21 cellular contexts compared by ENCODE assay signal in genomic region chr1:171083222-171083621, GRCh38. TPM values are rescaled to one million over a fixed set of nuclear protein-coding genes. Genes with fewer than 3 reads are reported as not detected.
DNase-seq lines count a peak whose midpoint lies in the region; ATAC-seq, FAIRE-seq and TF ChIP-seq lines count a peak whose summit lies in the region.
"Had no signal": no experiment of that assay in that cellular context is flagged by ENCODE, and none has a peak within 500 bp of the region (broad histone marks: within the 10 kb centered on the region; RNA-seq: fewer than 3 reads in every experiment).

No MANE protein-coding gene starts in this region.

- no peak overlapping the region for H2AFZ ChIP-seq in HepG2 (ENCODE audit: low read length)
- H2AFZ ChIP-seq: GM23338 had no signal

- peaks cover 0 to 2% (median 0%) of the 10 kb centered on the region in 3 donors for H3K36me3 Mint-ChIP-seq in CD8-positive, alpha-beta memory T cell
- H3K36me3 Mint-ChIP-seq: CD4-positive, alpha-beta memory T cell had no signal

- peak overlapping the region in 1 of 2 donors; percentile 4 for H3K9ac ChIP-seq in liver (ENCODE audit: low read depth in 1 of 2, low read length in 2 of 2)
- no peak overlapping the region for H3K9ac ChIP-seq in HepG2 (ENCODE audit: insufficient read depth, low read depth, low read length)
- H3K9ac ChIP-seq: KMS-11 had no signal

- no peaks in the 10 kb centered on the region for H3K27me3 Mint-ChIP-seq in CD8-positive, alpha-beta memory T cell

- H3K4me3 Mint-ChIP-seq in CD8-positive, alpha-beta memory T cell, result no peak overlapping the region
- H3K4me3 Mint-ChIP-seq: CD4-positive, alpha-beta memory T cell; GM23338 had no signal

- H3K27ac Mint-ChIP-seq in CD8-positive, alpha-beta memory T cell, result no peak overlapping the region
- H3K27ac Mint-ChIP-seq: CD4-positive, alpha-beta memory T cell; GM23338 had no signal

- H3K27me3 ChIP-seq in liver (ENCODE audit: control insufficient read depth in 4 of 4, insufficient read depth in 4 of 4, low read length in 3 of 4) (no peaks in the 10 kb centered on the region), HepG2 (ENCODE audit: control insufficient read depth in 1 of 2, insufficient read depth in 2 of 2, low read length in 2 of 2) (no peaks in the 10 kb centered on the region), upper lobe of right lung (no peaks in the 10 kb centered on the region)
- no peaks in the 10 kb centered on the region for H3K27me3 ChIP-seq in CD8-positive, alpha-beta memory T cell (ENCODE audit: insufficient read depth, low read length, poor library complexity, severe bottlenecking)

- no peak for FAIRE-seq in HepG2 (lab: Jason Lieb, UNC)
- FAIRE-seq: GM12892 had no signal

- peak overlapping the region; percentile 55 to 69 for H3K27ac ChIP-seq in liver (ENCODE audit: low read depth in 1 of 2, low read length in 2 of 2)
- H3K27ac ChIP-seq in HepG2 (ENCODE audit: extremely low read length, insufficient read depth, low read length), result no peak overlapping the region
- H3K27ac ChIP-seq in upper lobe of right lung, result no peak overlapping the region
- H3K27ac ChIP-seq in CD8-positive, alpha-beta memory T cell (ENCODE audit: low read depth, low read length), result no peak overlapping the region
- H3K27ac ChIP-seq: KMS-11 had no signal

- peak overlapping the region in 1 of 3 donors; percentile 39 for H3K4me3 ChIP-seq in liver (ENCODE audit: low read depth in 1 of 3, low read length in 3 of 3)
- H3K4me3 ChIP-seq in HepG2 (replicated peaks in 1 of 3; ENCODE audit: insufficient read depth in 1 of 3, low read depth in 2 of 3, low read length in 3 of 3), result no peak overlapping the region
- H3K4me3 ChIP-seq in upper lobe of right lung, result no peak overlapping the region
- H3K4me3 ChIP-seq in CD8-positive, alpha-beta memory T cell (ENCODE audit: low read length), result no peak overlapping the region
- H3K4me3 ChIP-seq: GM23338 had no signal

- no peak for TF ChIP-seq POLR2A in HepG2 (IDR thresholded peaks at IDR 0.05; ENCODE audit: insufficient read depth in 1 of 2, low read depth in 2 of 2, low read length in 2 of 2)

- H3K36me3 ChIP-seq in liver (ENCODE audit: control insufficient read depth in 4 of 4, insufficient read depth in 3 of 4, low read depth in 1 of 4, low read length in 3 of 4) (no peaks in the 10 kb centered on the region), HepG2 (replicated peaks in 1 of 2; ENCODE audit: control insufficient read depth in 1 of 2, insufficient read depth in 2 of 2, low read length in 2 of 2) (no peaks in the 10 kb centered on the region), upper lobe of right lung (no peaks in the 10 kb centered on the region)
- no peaks in the 10 kb centered on the region for H3K36me3 ChIP-seq in CD8-positive, alpha-beta memory T cell (ENCODE audit: insufficient read depth, low read length)

- H3K4me2 ChIP-seq in HepG2 (ENCODE audit: low read depth, low read length), result no peak overlapping the region
- H3K4me2 ChIP-seq: GM23338, KMS-11 had no signal

- in situ Hi-C loops in HepG2 (cut with HindIII; ENCODE audit: extremely low pct_ligation_motif_present, low pct_unique_long_range_greater_than_20kb), result no loop called here

- ATAC-seq in HepG2, result no peak
- peak; percentile 29 for ATAC-seq in left lobe of liver
- ATAC-seq in upper lobe of right lung, result peak; percentile 17
- ATAC-seq: GM23338, HCT116, SK-N-SH treated with all-trans-retinoic acid at 6 μM for 48 hours had no signal

- intact Hi-C loops in HepG2 (cut with micrococcal nuclease; ENCODE audit: unreplicated experiment), result no loop called here
- intact Hi-C loops in upper lobe of right lung (cut with DNase I), result no loop called here

- DNase-seq in HepG2 (ENCODE audit: low spot score) (no peak), NCI-H345 (lab: John Stamatoyannopoulos, UW) (peak; percentile 62), left lobe of liver (ENCODE audit: low spot score) (peak; percentile 55), upper lobe of right lung (no peak), kidney tubule cell (ENCODE audit: low spot score) (no peak), activated gamma-delta T cell treated with Interleukin-2 at 50 U/mL for 16 hours (no peak)
- no peak for DNase-seq in CD8-positive, alpha-beta memory T cell
- DNase-seq: 8988T; CD4-positive, alpha-beta memory T cell; NCI-H146; NCI-H526 treated with DMSO at 0.1 percent for 48 hours; NK-92 treated with Interleukin-12 subunit alpha and Interleukin-12 subunit beta, amount 100 ng/mL, for 24 hours; SHP77 treated with DMSO at 0.1 percent for 48 hours had no signal

- H3K4me1 Mint-ChIP-seq in CD8-positive, alpha-beta memory T cell, result no peaks in the 10 kb centered on the region
- H3K4me1 Mint-ChIP-seq: CD4-positive, alpha-beta memory T cell had no signal

- TF ChIP-seq RAD21 in liver (IDR thresholded peaks at IDR 0.05) (peak in 1 of 2 donors; percentile 8), HepG2 (CRISPR knock-in tag; IDR thresholded peaks at IDR 0.05) (no peak)

- CTCF ChIA-PET in HepG2 (lab: Yijun Ruan, JAX; ENCODE audit: low intra/inter-chr PET ratio, low total read pairs), result no interaction called here
- CTCF ChIA-PET in CD8-positive, alpha-beta memory T cell (lab: Charles Lee), result no interaction called here

- H3K9me3 ChIP-seq in liver (ENCODE audit: control insufficient read depth in 4 of 4, low read length in 3 of 4), result no peaks in the 10 kb centered on the region
- H3K9me3 ChIP-seq in HepG2 (ENCODE audit: low read length), result no peaks in the 10 kb centered on the region
- no peaks in the 10 kb centered on the region for H3K9me3 ChIP-seq in upper lobe of right lung
- H3K9me3 ChIP-seq in CD8-positive, alpha-beta memory T cell (ENCODE audit: low read length), result no peaks in the 10 kb centered on the region

- H3K9me3 Mint-ChIP-seq in CD8-positive, alpha-beta memory T cell, result peaks cover 0 to 3% (median 0%) of the 10 kb centered on the region in 5 donors
- H3K9me3 Mint-ChIP-seq: CD4-positive, alpha-beta memory T cell; GM23338 had no signal

- H3K4me1 ChIP-seq in liver (ENCODE audit: control insufficient read depth in 4 of 4, insufficient read depth in 4 of 4, low read length in 3 of 4), result peaks cover 2 to 57% (median 53%) of the 10 kb centered on the region in 4 donors
- no peaks in the 10 kb centered on the region for H3K4me1 ChIP-seq in HepG2 (ENCODE audit: insufficient read depth, low read length)
- peaks cover 11% of the 10 kb centered on the region for H3K4me1 ChIP-seq in upper lobe of right lung
- H3K4me1 ChIP-seq in CD8-positive, alpha-beta memory T cell (ENCODE audit: insufficient read depth, low read length), result no peaks in the 10 kb centered on the region

- BruUV-seq in HepG2 (replicated peaks; lab: Mats Ljungman, UMichigan), result no TSS peak

- 38% methylated on average over 5 of the region's 5 CpGs for WGBS in liver
- 27% methylated on average over 5 of the region's 5 CpGs for WGBS in HepG2 (ENCODE audit: low lambda C conversion rate)

- TF ChIP-seq CTCF in liver (IDR thresholded peaks at IDR 0.05; ENCODE audit: low read depth, low read length, missing input control) (no peak), HepG2 (CRISPR knock-in tag; IDR thresholded peaks at IDR 0.05) (no peak), upper lobe of right lung (IDR thresholded peaks at IDR 0.05) (no peak)

- no peaks in the 10 kb centered on the region for H3K79me2 ChIP-seq in HepG2 (ENCODE audit: insufficient read depth, low read length)

- TF ChIP-seq EP300 in HepG2 (IDR thresholded peaks at IDR 0.05; ENCODE audit: low read depth in 2 of 2, low read length in 2 of 2) (no peak), HepG2 (CRISPR knock-in tag; IDR thresholded peaks at IDR 0.05; ENCODE audit: borderline replicate concordance) (no peak)

- POLR2A ChIA-PET in HepG2 (lab: Yijun Ruan, JAX), result no interaction called here
- POLR2A ChIA-PET in CD8-positive, alpha-beta memory T cell (lab: Charles Lee), result no interaction called here

- no peaks in the 10 kb centered on the region for H4K20me1 ChIP-seq in HepG2 (ENCODE audit: insufficient read depth, low read length)

TF ChIP-seq in liver, 16 proteins besides CTCF, POLR2A, EP300 and RAD21 (continues in another document):
- TF ChIP-seq YY1 (IDR thresholded peaks at IDR 0.05), result peak; percentile 57
- no peak for TF ChIP-seq FOXA2 (IDR thresholded peaks at IDR 0.05)
- no peak for TF ChIP-seq MAX (IDR thresholded peaks at IDR 0.05)

RNA-seq across cellular contexts. Expression of gene FMO3, which starts 7.5 kb away (rescaled TPM):
- total RNA-seq in liver (100 to 1,000 TPM in 1 of 2 donors, 10 to 100 TPM in 1; 11.1 to 276 TPM), HepG2 (2016; rRNA removed; fragmentation: Illumina TruSeq; extraction: Trizol) (not detected in 2 replicates), left lobe of liver (360 TPM), upper lobe of right lung (22.7 TPM)
- polyA plus RNA-seq in liver (100 to 1,000 TPM in 1 of 2 donors, 10 to 100 TPM in 1; 99.5 to 147 TPM), HepG2 (2011; rRNA removed) (not detected in 2 replicates)
- total RNA-seq in HepG2 (2016; cell fraction: cytosol; rRNA removed; fragmentation: Illumina TruSeq; extraction: Trizol; ENCODE audit: low read depth), result not detected in 2 replicates
- not detected in 2 replicates for total RNA-seq in HepG2 (2016; cell fraction: insoluble cytoplasmic fraction; rRNA removed; fragmentation: Illumina TruSeq; extraction: Trizol)
- total RNA-seq in HepG2 (2016; cell fraction: membrane; rRNA removed; fragmentation: Illumina TruSeq; extraction: Trizol), result not detected in 2 replicates
- total RNA-seq in HepG2 (2016; cell fraction: nucleus; rRNA removed; fragmentation: Illumina TruSeq; extraction: Trizol), result not detected in 2 replicates
- not detected in 2 replicates for polyA plus RNA-seq in HepG2 (2011; cell fraction: cytosol; rRNA removed)
- polyA plus RNA-seq in HepG2 (2011; cell fraction: nucleus; rRNA removed), result not detected in 2 replicates
- not detected in 2 replicates for polyA plus RNA-seq in HepG2 (2012)
- not detected in 2 replicates for polyA plus RNA-seq in HepG2 (2016; cell fraction: cytosol; fragmentation: Illumina TruSeq; extraction: Trizol; ENCODE audit: low read depth)
- not detected in 2 replicates for polyA plus RNA-seq in HepG2 (2016; cell fraction: insoluble cytoplasmic fraction; fragmentation: Illumina TruSeq; extraction: Trizol; ENCODE audit: low read depth)
- not detected in 2 replicates for polyA plus RNA-seq in HepG2 (2016; cell fraction: membrane; fragmentation: Illumina TruSeq; extraction: Trizol; ENCODE audit: low read depth)
- not detected in 2 replicates for polyA plus RNA-seq in HepG2 (2016; cell fraction: nucleus; fragmentation: Illumina TruSeq; extraction: Trizol; ENCODE audit: insufficient read depth, low read depth)
- polyA minus RNA-seq in HepG2 (2011; rRNA and poly(A)+ RNA removed; ENCODE audit: low replicate concordance), result not detected in 2 replicates
- not detected in 2 replicates for polyA minus RNA-seq in HepG2 (2011; cell fraction: cytosol; rRNA and poly(A)+ RNA removed)
- not detected in 2 replicates for polyA minus RNA-seq in HepG2 (2011; cell fraction: nucleus; rRNA and poly(A)+ RNA removed)
- not detected for total RNA-seq in CD8-positive, alpha-beta memory T cell
- polyA plus RNA-seq in CD8-positive, alpha-beta memory T cell, result not detected
- total RNA-seq: CD4-positive, alpha-beta memory T cell; GM23338; M059J; OCI-LY7 had no signal
- polyA plus RNA-seq: CD4-positive, alpha-beta memory T cell had no signal

Comparison
In these comparisons a context has a peak if more than half of its experiments do, and no peak if none do; other contexts are left out.
1. H3K27ac ChIP-seq: peak in liver (2 of 2); none in HepG2 (single experiment), upper lobe of right lung (single experiment) and CD8-positive, alpha-beta memory T cell (single experiment).
2. RNA of gene FMO3, which starts 7.5 kb away (total RNA-seq): 360 TPM in left lobe of liver (single experiment), 11.1 to 276 TPM in liver and 22.7 TPM in upper lobe of right lung (single experiment); not detected in HepG2 and not detected in CD8-positive, alpha-beta memory T cell; every median in the first group is over 10 times any median in the second.
3. DNase-seq: peak in NCI-H345 (single experiment) and left lobe of liver (single experiment); none in HepG2 (single experiment), upper lobe of right lung (single experiment), kidney tubule cell (single experiment), activated gamma-delta T cell treated with Interleukin-2 at 50 U/mL for 16 hours (single experiment) and CD8-positive, alpha-beta memory T cell (0 of 5).